Comparison of ENCODE assay signal across 1 cellular context in the genomic region with DNA sequence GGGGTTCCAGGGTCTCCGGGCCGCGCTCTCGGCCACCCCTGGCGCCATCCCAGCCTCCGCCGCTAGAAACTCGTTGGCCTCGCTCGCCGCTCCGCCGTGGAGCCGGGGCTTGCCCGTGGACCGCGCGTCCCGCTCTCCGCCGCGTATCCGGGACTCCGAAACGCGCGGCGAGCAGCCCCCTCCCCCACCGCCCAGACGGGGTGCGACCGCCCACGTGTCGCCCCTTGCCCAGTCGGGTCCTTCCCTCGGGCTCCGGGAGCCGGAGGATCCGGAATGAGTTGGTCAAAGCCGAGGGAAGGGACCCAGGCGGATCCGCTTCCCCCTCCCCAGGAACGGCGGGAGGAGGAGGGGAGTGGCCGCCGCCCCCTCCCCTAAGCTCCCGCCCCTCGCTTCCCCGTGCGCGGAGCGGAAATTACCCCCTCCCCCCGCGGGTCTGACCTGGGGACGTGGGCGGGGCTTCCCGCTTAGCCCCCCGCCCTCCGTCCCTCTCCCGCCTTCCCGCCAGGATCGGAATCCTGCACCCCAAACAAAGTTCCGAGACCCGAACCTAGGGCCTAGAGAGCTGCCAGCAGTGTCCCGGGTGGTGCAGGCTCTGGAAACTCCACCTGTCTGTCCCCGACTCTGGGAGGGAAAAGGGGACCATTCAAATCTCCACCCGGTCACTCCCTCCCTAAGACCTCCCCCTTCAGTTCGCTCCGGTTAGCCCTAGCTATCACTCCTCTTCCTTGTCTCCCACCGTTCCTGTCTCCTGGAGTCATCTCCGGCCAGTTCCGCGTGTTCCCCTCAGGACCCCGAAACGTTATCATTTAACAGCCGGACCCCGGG.
TF ChIP-seq lines count a peak whose summit lies in the region.

No MANE protein-coding gene starts in this region.

TF ChIP-seq in HepG2, 621 proteins besides CTCF, POLR2A, EP300 and RAD21 (continued from another document and continues in another):
- TF ChIP-seq, protein P1, sequence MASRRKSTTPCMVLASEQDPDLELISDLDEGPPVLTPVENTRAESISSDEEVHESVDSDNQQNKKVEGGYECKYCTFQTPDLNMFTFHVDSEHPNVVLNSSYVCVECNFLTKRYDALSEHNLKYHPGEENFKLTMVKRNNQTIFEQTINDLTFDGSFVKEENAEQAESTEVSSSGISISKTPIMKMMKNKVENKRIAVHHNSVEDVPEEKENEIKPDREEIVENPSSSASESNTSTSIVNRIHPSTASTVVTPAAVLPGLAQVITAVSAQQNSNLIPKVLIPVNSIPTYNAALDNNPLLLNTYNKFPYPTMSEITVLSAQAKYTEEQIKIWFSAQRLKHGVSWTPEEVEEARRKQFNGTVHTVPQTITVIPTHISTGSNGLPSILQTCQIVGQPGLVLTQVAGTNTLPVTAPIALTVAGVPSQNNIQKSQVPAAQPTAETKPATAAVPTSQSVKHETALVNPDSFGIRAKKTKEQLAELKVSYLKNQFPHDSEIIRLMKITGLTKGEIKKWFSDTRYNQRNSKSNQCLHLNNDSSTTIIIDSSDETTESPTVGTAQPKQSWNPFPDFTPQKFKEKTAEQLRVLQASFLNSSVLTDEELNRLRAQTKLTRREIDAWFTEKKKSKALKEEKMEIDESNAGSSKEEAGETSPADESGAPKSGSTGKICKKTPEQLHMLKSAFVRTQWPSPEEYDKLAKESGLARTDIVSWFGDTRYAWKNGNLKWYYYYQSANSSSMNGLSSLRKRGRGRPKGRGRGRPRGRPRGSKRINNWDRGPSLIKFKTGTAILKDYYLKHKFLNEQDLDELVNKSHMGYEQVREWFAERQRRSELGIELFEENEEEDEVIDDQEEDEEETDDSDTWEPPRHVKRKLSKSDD (CRISPR knock-in tag; IDR thresholded peaks at IDR 0.05; ENCODE audit: low read depth), result peak; percentile 38; the same call in 1 of the 2 replicates
- TF ChIP-seq ZKSCAN1 (IDR thresholded peaks at IDR 0.05; ENCODE audit: low read length) (no peak), ZNF292 (CRISPR knock-in tag; IDR thresholded peaks at IDR 0.05; ENCODE audit: borderline replicate concordance, low read depth) (peak; percentile 62; the same call in 1 of the 2 replicates), KAT7 (CRISPR knock-in tag; IDR thresholded peaks at IDR 0.05; ENCODE audit: borderline replicate concordance) (peak; percentile 99), REXO4 (CRISPR knock-in tag; IDR thresholded peaks at IDR 0.05; ENCODE audit: borderline replicate concordance) (peak; percentile 41; the same call in 1 of the 2 replicates), SP2 (CRISPR knock-in tag; IDR thresholded peaks at IDR 0.05) (0 out of 2 replicates have a peak, but pooled peaks have one; percentile 62), ZFAT (CRISPR knock-in tag; conservative IDR thresholded peaks at IDR 0.05) (no peak), ZNF841 (CRISPR knock-in tag; IDR thresholded peaks at IDR 0.05; ENCODE audit: borderline replicate concordance) (peak; percentile 71; the same call in 1 of the 2 replicates), NFIC (IDR thresholded peaks at IDR 0.05; ENCODE audit: low read length) (0 out of 2 replicates have a peak, but pooled peaks have one; percentile 22), NFKBIZ (CRISPR knock-in tag; IDR thresholded peaks at IDR 0.05) (no peak; the same call in 1 of the 2 replicates), GATAD1 (CRISPR knock-in tag; IDR thresholded peaks at IDR 0.05) (peak; percentile 77), TCF7 (IDR thresholded peaks at IDR 0.05; ENCODE audit: low read depth) (no peak), ZNF230 (CRISPR knock-in tag; IDR thresholded peaks at IDR 0.05) (peak; percentile 51; the same call in 1 of the 2 replicates), ZNF34 (CRISPR knock-in tag; IDR thresholded peaks at IDR 0.05; ENCODE audit: borderline replicate concordance) (peak; percentile 85; the same call in 1 of the 2 replicates), ZNF567 (CRISPR knock-in tag; IDR thresholded peaks at IDR 0.05; ENCODE audit: borderline replicate concordance) (peak; percentile 88; the same call in 1 of the 2 replicates), GTF3A (CRISPR knock-in tag; conservative IDR thresholded peaks at IDR 0.05) (peak; percentile 88; the same call in 1 of the 2 replicates), ZNF543 (CRISPR knock-in tag; IDR thresholded peaks at IDR 0.05) (peak; percentile 88; the same call in 1 of the 2 replicates), ZC3H13 (CRISPR knock-in tag; IDR thresholded peaks at IDR 0.05) (0 out of 2 replicates have a peak, but pooled peaks have one; percentile 82), MATR3 (CRISPR knock-in tag; IDR thresholded peaks at IDR 0.05) (no peak), ZNF572 (CRISPR knock-in tag; IDR thresholded peaks at IDR 0.05) (peak; percentile 99), TMF1 (CRISPR knock-in tag; IDR thresholded peaks at IDR 0.05; ENCODE audit: low read depth) (peak; percentile 64; the same call in 1 of the 2 replicates), ZNF709 (CRISPR knock-in tag; IDR thresholded peaks at IDR 0.05) (peak; percentile 62), FOSL1 (CRISPR knock-in tag; IDR thresholded peaks at IDR 0.05; ENCODE audit: borderline replicate concordance) (no peak), ZNF510 (CRISPR knock-in tag; IDR thresholded peaks at IDR 0.05; ENCODE audit: low read depth) (peak; percentile 26; the same call in 1 of the 2 replicates), ARHGAP35 (CRISPR knock-in tag; IDR thresholded peaks at IDR 0.05; ENCODE audit: borderline replicate concordance) (peak; percentile 93), CENPT (CRISPR knock-in tag; IDR thresholded peaks at IDR 0.05; ENCODE audit: low read depth) (no peak), GZF1 (CRISPR knock-in tag; IDR thresholded peaks at IDR 0.05) (no peak), RFX5 (IDR thresholded peaks at IDR 0.05; ENCODE audit: low read depth, low read length) (no peak), RAD51 (IDR thresholded peaks at IDR 0.05; ENCODE audit: borderline replicate concordance) (no peak), ZNF589 (CRISPR knock-in tag; conservative IDR thresholded peaks at IDR 0.05) (no peak; the same call in 1 of the 2 replicates), ZNF556 (CRISPR knock-in tag; IDR thresholded peaks at IDR 0.05; ENCODE audit: borderline replicate concordance) (no peak), ZNF263 (CRISPR knock-in tag; IDR thresholded peaks at IDR 0.05) (peak; percentile 37; the same call in 1 of the 2 replicates), HDAC2 (CRISPR knock-in tag; IDR thresholded peaks at IDR 0.05) (peak; percentile 67; the same call in 1 of the 2 replicates), KLF16 (CRISPR knock-in tag; IDR thresholded peaks at IDR 0.05) (peak in 1 of 2 experiments; percentile 98; a peak in 2 of 4 replicates), MYNN (CRISPR knock-in tag; IDR thresholded peaks at IDR 0.05; ENCODE audit: low read depth) (peak; percentile 28; the same call in 1 of the 2 replicates), HIVEP1 (CRISPR knock-in tag; IDR thresholded peaks at IDR 0.05) (no peak), MBNL3 (CRISPR knock-in tag; conservative IDR thresholded peaks at IDR 0.05) (no peak), SAP130 (CRISPR knock-in tag; IDR thresholded peaks at IDR 0.05; ENCODE audit: low read depth) (peak; percentile 91), THAP11 (CRISPR knock-in tag; IDR thresholded peaks at IDR 0.05) (peak; percentile 78), ZNF619 (CRISPR knock-in tag; IDR thresholded peaks at IDR 0.05) (peak; percentile 75), ISX (CRISPR knock-in tag; conservative IDR thresholded peaks at IDR 0.05) (no peak), ZNF776 (CRISPR knock-in tag; IDR thresholded peaks at IDR 0.05) (peak; percentile 80), ZNF101 (CRISPR knock-in tag; IDR thresholded peaks at IDR 0.05; ENCODE audit: borderline replicate concordance, low read depth) (no peak; the same call in 1 of the 2 replicates), KDM2A (CRISPR knock-in tag; IDR thresholded peaks at IDR 0.05; ENCODE audit: borderline replicate concordance, low read depth) (peak; percentile 96)
- TF ChIP-seq, protein P2, sequence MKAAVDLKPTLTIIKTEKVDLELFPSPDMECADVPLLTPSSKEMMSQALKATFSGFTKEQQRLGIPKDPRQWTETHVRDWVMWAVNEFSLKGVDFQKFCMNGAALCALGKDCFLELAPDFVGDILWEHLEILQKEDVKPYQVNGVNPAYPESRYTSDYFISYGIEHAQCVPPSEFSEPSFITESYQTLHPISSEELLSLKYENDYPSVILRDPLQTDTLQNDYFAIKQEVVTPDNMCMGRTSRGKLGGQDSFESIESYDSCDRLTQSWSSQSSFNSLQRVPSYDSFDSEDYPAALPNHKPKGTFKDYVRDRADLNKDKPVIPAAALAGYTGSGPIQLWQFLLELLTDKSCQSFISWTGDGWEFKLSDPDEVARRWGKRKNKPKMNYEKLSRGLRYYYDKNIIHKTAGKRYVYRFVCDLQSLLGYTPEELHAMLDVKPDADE (CRISPR knock-in tag; IDR thresholded peaks at IDR 0.05), result no peak; the same call in 1 of the 2 replicates
- TF ChIP-seq, protein P3, sequence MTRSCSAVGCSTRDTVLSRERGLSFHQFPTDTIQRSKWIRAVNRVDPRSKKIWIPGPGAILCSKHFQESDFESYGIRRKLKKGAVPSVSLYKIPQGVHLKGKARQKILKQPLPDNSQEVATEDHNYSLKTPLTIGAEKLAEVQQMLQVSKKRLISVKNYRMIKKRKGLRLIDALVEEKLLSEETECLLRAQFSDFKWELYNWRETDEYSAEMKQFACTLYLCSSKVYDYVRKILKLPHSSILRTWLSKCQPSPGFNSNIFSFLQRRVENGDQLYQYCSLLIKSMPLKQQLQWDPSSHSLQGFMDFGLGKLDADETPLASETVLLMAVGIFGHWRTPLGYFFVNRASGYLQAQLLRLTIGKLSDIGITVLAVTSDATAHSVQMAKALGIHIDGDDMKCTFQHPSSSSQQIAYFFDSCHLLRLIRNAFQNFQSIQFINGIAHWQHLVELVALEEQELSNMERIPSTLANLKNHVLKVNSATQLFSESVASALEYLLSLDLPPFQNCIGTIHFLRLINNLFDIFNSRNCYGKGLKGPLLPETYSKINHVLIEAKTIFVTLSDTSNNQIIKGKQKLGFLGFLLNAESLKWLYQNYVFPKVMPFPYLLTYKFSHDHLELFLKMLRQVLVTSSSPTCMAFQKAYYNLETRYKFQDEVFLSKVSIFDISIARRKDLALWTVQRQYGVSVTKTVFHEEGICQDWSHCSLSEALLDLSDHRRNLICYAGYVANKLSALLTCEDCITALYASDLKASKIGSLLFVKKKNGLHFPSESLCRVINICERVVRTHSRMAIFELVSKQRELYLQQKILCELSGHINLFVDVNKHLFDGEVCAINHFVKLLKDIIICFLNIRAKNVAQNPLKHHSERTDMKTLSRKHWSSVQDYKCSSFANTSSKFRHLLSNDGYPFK (CRISPR knock-in tag; IDR thresholded peaks at IDR 0.05; ENCODE audit: borderline replicate concordance), result peak; percentile 80; the same call in 1 of the 2 replicates
- TF ChIP-seq, protein P4, sequence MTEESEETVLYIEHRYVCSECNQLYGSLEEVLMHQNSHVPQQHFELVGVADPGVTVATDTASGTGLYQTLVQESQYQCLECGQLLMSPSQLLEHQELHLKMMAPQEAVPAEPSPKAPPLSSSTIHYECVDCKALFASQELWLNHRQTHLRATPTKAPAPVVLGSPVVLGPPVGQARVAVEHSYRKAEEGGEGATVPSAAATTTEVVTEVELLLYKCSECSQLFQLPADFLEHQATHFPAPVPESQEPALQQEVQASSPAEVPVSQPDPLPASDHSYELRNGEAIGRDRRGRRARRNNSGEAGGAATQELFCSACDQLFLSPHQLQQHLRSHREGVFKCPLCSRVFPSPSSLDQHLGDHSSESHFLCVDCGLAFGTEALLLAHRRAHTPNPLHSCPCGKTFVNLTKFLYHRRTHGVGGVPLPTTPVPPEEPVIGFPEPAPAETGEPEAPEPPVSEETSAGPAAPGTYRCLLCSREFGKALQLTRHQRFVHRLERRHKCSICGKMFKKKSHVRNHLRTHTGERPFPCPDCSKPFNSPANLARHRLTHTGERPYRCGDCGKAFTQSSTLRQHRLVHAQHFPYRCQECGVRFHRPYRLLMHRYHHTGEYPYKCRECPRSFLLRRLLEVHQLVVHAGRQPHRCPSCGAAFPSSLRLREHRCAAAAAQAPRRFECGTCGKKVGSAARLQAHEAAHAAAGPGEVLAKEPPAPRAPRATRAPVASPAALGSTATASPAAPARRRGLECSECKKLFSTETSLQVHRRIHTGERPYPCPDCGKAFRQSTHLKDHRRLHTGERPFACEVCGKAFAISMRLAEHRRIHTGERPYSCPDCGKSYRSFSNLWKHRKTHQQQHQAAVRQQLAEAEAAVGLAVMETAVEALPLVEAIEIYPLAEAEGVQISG (CRISPR knock-in tag; IDR thresholded peaks at IDR 0.05), result peak; percentile 91
- TF ChIP-seq, protein P5, sequence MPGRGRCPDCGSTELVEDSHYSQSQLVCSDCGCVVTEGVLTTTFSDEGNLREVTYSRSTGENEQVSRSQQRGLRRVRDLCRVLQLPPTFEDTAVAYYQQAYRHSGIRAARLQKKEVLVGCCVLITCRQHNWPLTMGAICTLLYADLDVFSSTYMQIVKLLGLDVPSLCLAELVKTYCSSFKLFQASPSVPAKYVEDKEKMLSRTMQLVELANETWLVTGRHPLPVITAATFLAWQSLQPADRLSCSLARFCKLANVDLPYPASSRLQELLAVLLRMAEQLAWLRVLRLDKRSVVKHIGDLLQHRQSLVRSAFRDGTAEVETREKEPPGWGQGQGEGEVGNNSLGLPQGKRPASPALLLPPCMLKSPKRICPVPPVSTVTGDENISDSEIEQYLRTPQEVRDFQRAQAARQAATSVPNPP (CRISPR knock-in tag; IDR thresholded peaks at IDR 0.05), result no peak; the same call in 1 of the 2 replicates
- TF ChIP-seq, protein P6, sequence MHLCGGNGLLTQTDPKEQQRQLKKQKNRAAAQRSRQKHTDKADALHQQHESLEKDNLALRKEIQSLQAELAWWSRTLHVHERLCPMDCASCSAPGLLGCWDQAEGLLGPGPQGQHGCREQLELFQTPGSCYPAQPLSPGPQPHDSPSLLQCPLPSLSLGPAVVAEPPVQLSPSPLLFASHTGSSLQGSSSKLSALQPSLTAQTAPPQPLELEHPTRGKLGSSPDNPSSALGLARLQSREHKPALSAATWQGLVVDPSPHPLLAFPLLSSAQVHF (CRISPR knock-in tag; IDR thresholded peaks at IDR 0.05), result no peak; the same call in 1 of the 2 replicates
- TF ChIP-seq, protein P7, sequence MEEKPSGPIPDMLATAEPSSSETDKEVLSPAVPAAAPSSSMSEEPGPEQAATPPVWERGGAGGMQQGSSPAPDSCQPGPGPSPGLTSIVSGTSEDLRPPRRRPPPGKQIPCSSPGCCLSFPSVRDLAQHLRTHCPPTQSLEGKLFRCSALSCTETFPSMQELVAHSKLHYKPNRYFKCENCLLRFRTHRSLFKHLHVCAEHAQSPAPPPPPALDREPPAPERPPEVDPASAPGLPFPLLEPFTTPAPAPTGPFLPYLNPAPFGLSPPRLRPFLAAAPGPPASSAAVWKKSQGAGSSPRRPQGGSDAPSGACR (CRISPR knock-in tag; IDR thresholded peaks at IDR 0.05), result peak; percentile 99
- TF ChIP-seq, protein P8, sequence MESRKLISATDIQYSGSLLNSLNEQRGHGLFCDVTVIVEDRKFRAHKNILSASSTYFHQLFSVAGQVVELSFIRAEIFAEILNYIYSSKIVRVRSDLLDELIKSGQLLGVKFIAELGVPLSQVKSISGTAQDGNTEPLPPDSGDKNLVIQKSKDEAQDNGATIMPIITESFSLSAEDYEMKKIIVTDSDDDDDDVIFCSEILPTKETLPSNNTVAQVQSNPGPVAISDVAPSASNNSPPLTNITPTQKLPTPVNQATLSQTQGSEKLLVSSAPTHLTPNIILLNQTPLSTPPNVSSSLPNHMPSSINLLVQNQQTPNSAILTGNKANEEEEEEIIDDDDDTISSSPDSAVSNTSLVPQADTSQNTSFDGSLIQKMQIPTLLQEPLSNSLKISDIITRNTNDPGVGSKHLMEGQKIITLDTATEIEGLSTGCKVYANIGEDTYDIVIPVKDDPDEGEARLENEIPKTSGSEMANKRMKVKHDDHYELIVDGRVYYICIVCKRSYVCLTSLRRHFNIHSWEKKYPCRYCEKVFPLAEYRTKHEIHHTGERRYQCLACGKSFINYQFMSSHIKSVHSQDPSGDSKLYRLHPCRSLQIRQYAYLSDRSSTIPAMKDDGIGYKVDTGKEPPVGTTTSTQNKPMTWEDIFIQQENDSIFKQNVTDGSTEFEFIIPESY (CRISPR knock-in tag; IDR thresholded peaks at IDR 0.05), result peak; percentile 53; the same call in 1 of the 2 replicates
